Comparison of ENCODE assay signal across 24 cellular contexts in the genomic region with DNA sequence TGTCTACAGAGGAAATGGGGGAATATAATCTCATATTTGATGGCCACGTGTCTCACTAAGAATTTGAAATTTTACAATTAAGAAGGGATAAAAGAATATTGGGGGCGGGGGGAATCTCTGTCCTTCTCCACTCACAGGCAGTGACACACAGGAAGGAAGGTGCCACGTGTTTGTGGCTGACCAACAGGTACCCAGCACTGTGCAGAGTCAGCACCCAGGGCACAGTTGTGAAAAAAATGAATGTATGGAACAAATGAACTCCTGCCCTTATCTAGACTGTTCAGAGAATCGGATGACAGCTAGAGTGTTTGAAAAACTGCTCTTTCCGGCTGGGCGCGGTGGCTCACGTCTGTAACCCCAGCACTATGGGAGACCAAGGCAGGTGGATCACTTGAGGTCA.
"Had no signal": no experiment of that assay in that cellular context is flagged by ENCODE, and none has a peak within 500 bp of the region (broad histone marks: within the 10 kb centered on the region; RNA-seq: fewer than 3 reads in every experiment).

No MANE protein-coding gene starts in this region.

- H3K4me1 ChIP-seq: ascending aorta, gastroesophageal sphincter, left lung, pancreas, psoas muscle, right atrium auricular region had no signal

- H3K27ac Mint-ChIP-seq: activated naive CD4-positive, alpha-beta T cell treated with anti-CD3 and anti-CD28 coated beads, Interleukin-2, amount 10 ng/mL, durations not matched to agents 7 days and 5 days; effector memory CD8-positive, alpha-beta T cell; stimulated activated memory B cell treated with anti-CD40 and anti-IgM and Interleukin-4, amounts not matched to agents 10 μg/mL and 1 μg/mL and 100 μg/mL, for 72 hours; T-helper 1 cell treated with Interleukin-12 subunit alpha and Interleukin-12 subunit beta and Interleukin-4 antibody, amounts not matched to agents 30 μg/mL and 1 μg/mL, for 36 hours; type B pancreatic cell; WTC11 had no signal

- H3K9me3 Mint-ChIP-seq: T-helper 1 cell treated with Interleukin-12 subunit alpha and Interleukin-12 subunit beta and Interleukin-4 antibody, amounts not matched to agents 30 μg/mL and 1 μg/mL, for 36 hours; type B pancreatic cell had no signal

- H3K9me3 ChIP-seq: ascending aorta, esophagus squamous epithelium, gastroesophageal sphincter, left lung, neutrophil, pancreas, psoas muscle, right atrium auricular region, thoracic aorta, vagina had no signal

- H3K27me3 ChIP-seq: ascending aorta, esophagus squamous epithelium, neutrophil, pancreas, right atrium auricular region, vagina had no signal

- H3K4me3 Mint-ChIP-seq: activated naive CD4-positive, alpha-beta T cell treated with anti-CD3 and anti-CD28 coated beads, Interleukin-2, amount 10 ng/mL, durations not matched to agents 7 days and 5 days; effector memory CD8-positive, alpha-beta T cell; stimulated activated memory B cell treated with anti-CD40 and anti-IgM and Interleukin-4, amounts not matched to agents 10 μg/mL and 1 μg/mL and 100 μg/mL, for 72 hours; T-helper 1 cell treated with Interleukin-12 subunit alpha and Interleukin-12 subunit beta and Interleukin-4 antibody, amounts not matched to agents 30 μg/mL and 1 μg/mL, for 36 hours; type B pancreatic cell; WTC11 had no signal

- H3K27ac ChIP-seq: ascending aorta, dorsolateral prefrontal cortex, gastroesophageal sphincter, left lung, neutrophil, pancreas, psoas muscle, right atrium auricular region, thoracic aorta, vagina had no signal

- H3K4me1 Mint-ChIP-seq: stimulated activated memory B cell treated with anti-CD40 and anti-IgM and Interleukin-4, amounts not matched to agents 10 μg/mL and 1 μg/mL and 100 μg/mL, for 72 hours had no signal

- DNase-seq: activated CD8-positive, alpha-beta memory T cell treated with anti-CD3 and anti-CD28 coated beads for 24 hours; activated CD8-positive, alpha-beta memory T cell treated with anti-CD3 and anti-CD28 coated beads, Interleukin-2, amount 50 U/mL, for 4 hours; activated effector memory CD4-positive, alpha-beta T cell treated with Interleukin-2 at 50 U/mL for 16 hours; activated naive CD4-positive, alpha-beta T cell treated with anti-CD3 and anti-CD28 coated beads, Interleukin-2, amount 10 ng/mL, durations not matched to agents 7 days and 5 days; central memory CD4-positive, alpha-beta T cell; dorsolateral prefrontal cortex; effector memory CD8-positive, alpha-beta T cell; esophagus squamous epithelium; left lung; pancreas; psoas muscle; T1000 had no signal

- H3K4me3 ChIP-seq: ascending aorta, dorsolateral prefrontal cortex, esophagus squamous epithelium, gastroesophageal sphincter, left lung, lung, pancreas, psoas muscle, right atrium auricular region, thoracic aorta, vagina had no signal

- H3K36me3 ChIP-seq: ascending aorta, esophagus squamous epithelium, gastroesophageal sphincter, left lung, neutrophil, pancreas, right atrium auricular region, thoracic aorta, vagina had no signal

- H3K36me3 Mint-ChIP-seq: activated naive CD4-positive, alpha-beta T cell treated with anti-CD3 and anti-CD28 coated beads, Interleukin-2, amount 10 ng/mL, durations not matched to agents 7 days and 5 days; naive thymus-derived CD8-positive, alpha-beta T cell; stimulated activated memory B cell treated with anti-CD40 and anti-IgM and Interleukin-4, amounts not matched to agents 10 μg/mL and 1 μg/mL and 100 μg/mL, for 72 hours; type B pancreatic cell; WTC11 had no signal

- ATAC-seq: effector memory CD8-positive, alpha-beta T cell; gastroesophageal sphincter; left lung; naive thymus-derived CD8-positive, alpha-beta T cell; pancreas; psoas muscle; stimulated activated memory B cell treated with anti-CD40 and anti-IgM and Interleukin-4, amounts not matched to agents 10 μg/mL and 1 μg/mL and 100 μg/mL, for 72 hours; WTC11 had no signal
